In genomic region chr19:58518261-58519086, GRCh38 we compare ENCODE assay signal across 8 cellular contexts. TPM values are rescaled to one million over a fixed set of nuclear protein-coding genes. Genes with fewer than 3 reads are reported as not detected.
DNase-seq lines count a peak whose midpoint lies in the region; ATAC-seq, FAIRE-seq and TF ChIP-seq lines count a peak whose summit lies in the region.

No MANE protein-coding gene starts in this region.

- H3K4me2 ChIP-seq in keratinocyte (ENCODE audit: control insufficient read depth, extremely low read depth, insufficient read depth, low read depth, low read length), result peak overlapping the region; percentile 94

- H3K36me3 ChIP-seq in HUES48 (ENCODE audit: control insufficient read depth, insufficient read depth, low read length) (peaks cover 3% of the 10 kb centered on the region; the same call in 1 of the 2 replicates), keratinocyte (ENCODE audit: control insufficient read depth in 2 of 2, extremely low read depth in 1 of 2, insufficient read depth in 2 of 2, low read length in 2 of 2) (peaks cover 5 to 12% of the 10 kb centered on the region in 2 experiments), thyroid gland (peaks cover 14 to 15% of the 10 kb centered on the region in 2 donors)

- dilution Hi-C loops in keratinocyte (cut with MboI; ENCODE audit: extremely low pct_ligation_motif_present, low sequenced_read_pairs), result no loop called here

- H3K79me2 ChIP-seq in keratinocyte (ENCODE audit: control insufficient read depth, insufficient read depth, low read length), result peaks cover 47% of the 10 kb centered on the region

- no peak for FAIRE-seq in keratinocyte (lab: Jason Lieb, UNC)

- H3K27me3 ChIP-seq in HUES48 (ENCODE audit: control insufficient read depth, insufficient read depth, low read length) (no peaks in the 10 kb centered on the region), keratinocyte (ENCODE audit: control insufficient read depth, extremely low read depth, insufficient read depth, low read length) (no peaks in the 10 kb centered on the region), thyroid gland (no peaks in the 10 kb centered on the region)

- H3K4me1 ChIP-seq in HUES48 (ENCODE audit: control insufficient read depth, insufficient read depth, low read length) (peaks cover 27% of the 10 kb centered on the region), keratinocyte (ENCODE audit: control insufficient read depth, extremely low read depth, insufficient read depth, low read length) (peaks cover 20% of the 10 kb centered on the region), thyroid gland (peaks cover 28 to 36% of the 10 kb centered on the region in 2 donors)

- peak overlapping the region; percentile 99 for H3K27ac ChIP-seq in HUES48 (ENCODE audit: low read depth, low read length)
- H3K27ac ChIP-seq in keratinocyte (ENCODE audit: control insufficient read depth, insufficient read depth, low read length), result peak overlapping the region; percentile 85
- peak overlapping the region; percentile 80 to 97 (median 86) for H3K27ac ChIP-seq in thyroid gland

- no peaks in the 10 kb centered on the region for H3K9me1 ChIP-seq in keratinocyte (ENCODE audit: control insufficient read depth, extremely low read depth, insufficient read depth, low read length)

- intact Hi-C loops in thyroid gland (cut with DNase I), result no loop called here

- H2AFZ ChIP-seq in keratinocyte (ENCODE audit: control insufficient read depth, low read length), result no peak overlapping the region

- TF ChIP-seq POLR2A in thyroid gland (IDR thresholded peaks at IDR 0.05), result no peak

- DNase-seq in AG08395 (ENCODE audit: low spot score) (peak; percentile 15), keratinocyte (ENCODE audit: low read depth, low spot score) (no peak), thyroid gland (no peak), NCI-H345 (lab: John Stamatoyannopoulos, UW) (no peak), germinal center (ENCODE audit: low spot score) (no peak)
- DNase-seq in activated naive CD4-positive, alpha-beta T cell treated with anti-CD3 and anti-CD28 coated beads, Interleukin-2, amount 50 U/mL, for 72 hours (ENCODE audit: low spot score in 2 of 2), result no peak

- ATAC-seq in activated naive CD4-positive, alpha-beta T cell treated with anti-CD3 and anti-CD28 coated beads, Interleukin-2, amount 50 U/mL, for 72 hours, result no peak
- no peak for ATAC-seq in HG02840 (IDR thresholded peaks at IDR 0.05; ENCODE audit: low FRiP score, unreplicated experiment)

- H3K36me3 Mint-ChIP-seq in activated naive CD4-positive, alpha-beta T cell treated with anti-CD3 and anti-CD28 coated beads, Interleukin-2, amount 50 U/mL, for 72 hours, result peaks cover 16% of the 10 kb centered on the region in 2 donors

- 12 to 13% methylated on average over 21 to 22 of the region's 22 CpGs for WGBS in thyroid gland, 2 donors

- H3K9me3 ChIP-seq in HUES48 (ENCODE audit: control insufficient read depth, insufficient read depth, low read length) (no peaks in the 10 kb centered on the region), keratinocyte (ENCODE audit: control insufficient read depth, low read depth, low read length) (no peaks in the 10 kb centered on the region), thyroid gland (no peaks in the 10 kb centered on the region)

- peak overlapping the region; percentile 95 to 99 for H3K27ac Mint-ChIP-seq in activated naive CD4-positive, alpha-beta T cell treated with anti-CD3 and anti-CD28 coated beads, Interleukin-2, amount 50 U/mL, for 72 hours

- no peaks in the 10 kb centered on the region for H4K20me1 ChIP-seq in keratinocyte (ENCODE audit: control insufficient read depth, extremely low read depth, insufficient read depth, low read length)

- TF ChIP-seq CTCF in keratinocyte (optimal IDR thresholded peaks at IDR 0.05 in 1 of 3, IDR thresholded peaks at IDR 0.05 in 1 of 3, conservative IDR thresholded peaks at IDR 0.05 in 1 of 3; ENCODE audit: extremely low read depth in 1 of 3, insufficient read depth in 2 of 3, low read length in 3 of 3) (no peak), thyroid gland (IDR thresholded peaks at IDR 0.05) (peak in 3 of 6 experiments; percentile 27 to 51 (median 35))

- H3K9ac ChIP-seq in HUES48 (ENCODE audit: low read depth, low read length) (peak overlapping the region; percentile 94), keratinocyte (ENCODE audit: control insufficient read depth, extremely low read depth, insufficient read depth, low read length) (peak overlapping the region; percentile 91)

- H3K4me3 ChIP-seq in HUES48 (ENCODE audit: low read depth, low read length) (peak overlapping the region; percentile 71), keratinocyte (ENCODE audit: control insufficient read depth in 2 of 3, extremely low read depth in 1 of 3, insufficient read depth in 2 of 3, low read depth in 1 of 3, low read length in 3 of 3) (peak overlapping the region; percentile 74 to 87 (median 85)), thyroid gland (replicated peaks in 1 of 3) (peak overlapping the region; percentile 56 to 83 (median 67))

- H3K9me3 Mint-ChIP-seq in activated naive CD4-positive, alpha-beta T cell treated with anti-CD3 and anti-CD28 coated beads, Interleukin-2, amount 50 U/mL, for 72 hours, result no peaks in the 10 kb centered on the region

RNA-seq across cellular contexts. Expression of gene ZBTB45, which starts 1.1 kb away (rescaled TPM):
- total RNA-seq in activated naive CD4-positive, alpha-beta T cell treated with anti-CD3 and anti-CD28 coated beads, Interleukin-2, amount 50 U/mL, for 72 hours, result 10 to 100 TPM in 1 of 2 donors, 1 to 10 TPM in 1; 7.9 to 12.2 TPM
- polyA plus RNA-seq in keratinocyte, result 3.1 to 8.2 TPM (median 4.6 TPM) in 3 replicates
- 2.3 TPM for polyA plus RNA-seq in keratinocyte (2011; ENCODE audit: low read depth)
- 2.9 and 8.6 TPM in 2 replicates for polyA plus RNA-seq in keratinocyte (2011; cell fraction: cytosol; rRNA removed)
- polyA plus RNA-seq in keratinocyte (2011; cell fraction: nucleus; rRNA removed), result 8.5 and 12.5 TPM in 2 replicates
- polyA plus RNA-seq in keratinocyte (2012; ENCODE audit: low replicate concordance), result 7.5 and 14.9 TPM in 2 replicates
- polyA minus RNA-seq in keratinocyte, result 2.6 to 12.6 TPM (median 3.4 TPM) in 3 replicates
- polyA minus RNA-seq in keratinocyte (2011; cell fraction: cytosol; rRNA and poly(A)+ RNA removed), result 15.7 TPM
- 9.2 and 10.1 TPM in 2 replicates for polyA minus RNA-seq in keratinocyte (2011; cell fraction: nucleus; rRNA and poly(A)+ RNA removed)
- total RNA-seq in thyroid gland, result 10 to 100 TPM in 1 of 4 donors, 1 to 10 TPM in 3; 6.9 to 17.7 (median 8.5) TPM

RNA-seq across cellular contexts. Expression of gene SLC27A5, which starts 6.7 kb away (rescaled TPM):
- 10 to 100 TPM; 10.2 to 21.4 TPM for total RNA-seq in activated naive CD4-positive, alpha-beta T cell treated with anti-CD3 and anti-CD28 coated beads, Interleukin-2, amount 50 U/mL, for 72 hours
- 13.4 to 15.4 TPM (median 14.7 TPM) in 3 replicates for polyA plus RNA-seq in keratinocyte
- 1.9 TPM for polyA plus RNA-seq in keratinocyte (2011; ENCODE audit: low read depth)
- 7.9 and 16.2 TPM in 2 replicates for polyA plus RNA-seq in keratinocyte (2011; cell fraction: cytosol; rRNA removed)
- 5.5 and 8.2 TPM in 2 replicates for polyA plus RNA-seq in keratinocyte (2011; cell fraction: nucleus; rRNA removed)
- 11.7 and 22.5 TPM in 2 replicates for polyA plus RNA-seq in keratinocyte (2012; ENCODE audit: low replicate concordance)
- 14.4 to 33.3 TPM (median 19.7 TPM) in 3 replicates for polyA minus RNA-seq in keratinocyte
- polyA minus RNA-seq in keratinocyte (2011; cell fraction: cytosol; rRNA and poly(A)+ RNA removed), result 18.8 TPM
- polyA minus RNA-seq in keratinocyte (2011; cell fraction: nucleus; rRNA and poly(A)+ RNA removed), result 4.1 and 5.6 TPM in 2 replicates
- total RNA-seq in thyroid gland, result 10 to 100 TPM; 10.6 to 22.4 (median 17.7) TPM

RNA-seq across cellular contexts. Expression of gene TRIM28, which starts 25.4 kb away (rescaled TPM):
- total RNA-seq in activated naive CD4-positive, alpha-beta T cell treated with anti-CD3 and anti-CD28 coated beads, Interleukin-2, amount 50 U/mL, for 72 hours, result 100 to 1,000 TPM; 446 to 497 TPM
- 290 to 316 TPM (median 298 TPM) in 3 replicates for polyA plus RNA-seq in keratinocyte
- 166 TPM for polyA plus RNA-seq in keratinocyte (2011; ENCODE audit: low read depth)
- 199 and 380 TPM in 2 replicates for polyA plus RNA-seq in keratinocyte (2011; cell fraction: cytosol; rRNA removed)
- 344 and 506 TPM in 2 replicates for polyA plus RNA-seq in keratinocyte (2011; cell fraction: nucleus; rRNA removed)
- polyA plus RNA-seq in keratinocyte (2012; ENCODE audit: low replicate concordance), result 355 and 492 TPM in 2 replicates
- 1,017 to 2,182 TPM (median 1,062 TPM) in 3 replicates for polyA minus RNA-seq in keratinocyte
- 738 TPM for polyA minus RNA-seq in keratinocyte (2011; cell fraction: cytosol; rRNA and poly(A)+ RNA removed)
- polyA minus RNA-seq in keratinocyte (2011; cell fraction: nucleus; rRNA and poly(A)+ RNA removed), result 573 and 589 TPM in 2 replicates
- total RNA-seq in thyroid gland, result 100 to 1,000 TPM; 195 to 237 (median 218) TPM

RNA-seq across cellular contexts. Expression of gene CHMP2A, which starts 36.4 kb away (rescaled TPM):
- total RNA-seq in activated naive CD4-positive, alpha-beta T cell treated with anti-CD3 and anti-CD28 coated beads, Interleukin-2, amount 50 U/mL, for 72 hours, result 100 to 1,000 TPM; 112 to 114 TPM
- polyA plus RNA-seq in keratinocyte, result 105 to 167 TPM (median 115 TPM) in 3 replicates
- polyA plus RNA-seq in keratinocyte (2011; ENCODE audit: low read depth), result 197 TPM
- 142 and 203 TPM in 2 replicates for polyA plus RNA-seq in keratinocyte (2011; cell fraction: cytosol; rRNA removed)
- polyA plus RNA-seq in keratinocyte (2011; cell fraction: nucleus; rRNA removed), result 87.9 and 91.0 TPM in 2 replicates
- 150 and 159 TPM in 2 replicates for polyA plus RNA-seq in keratinocyte (2012; ENCODE audit: low replicate concordance)
- 73.6 to 125 TPM (median 114 TPM) in 3 replicates for polyA minus RNA-seq in keratinocyte
- 121 TPM for polyA minus RNA-seq in keratinocyte (2011; cell fraction: cytosol; rRNA and poly(A)+ RNA removed)
- polyA minus RNA-seq in keratinocyte (2011; cell fraction: nucleus; rRNA and poly(A)+ RNA removed), result 22.2 and 26.5 TPM in 2 replicates
- 100 to 1,000 TPM; 123 to 155 (median 148) TPM for total RNA-seq in thyroid gland

RNA-seq across cellular contexts. Expression of gene UBE2M, which starts 39.9 kb away (rescaled TPM):
- total RNA-seq in activated naive CD4-positive, alpha-beta T cell treated with anti-CD3 and anti-CD28 coated beads, Interleukin-2, amount 50 U/mL, for 72 hours, result 100 to 1,000 TPM; 121 to 123 TPM
- polyA plus RNA-seq in keratinocyte, result 55.9 to 104 TPM (median 82.6 TPM) in 3 replicates
- polyA plus RNA-seq in keratinocyte (2011; ENCODE audit: low read depth), result 41.2 TPM
- polyA plus RNA-seq in keratinocyte (2011; cell fraction: cytosol; rRNA removed), result 62.9 and 69.2 TPM in 2 replicates
- polyA plus RNA-seq in keratinocyte (2011; cell fraction: nucleus; rRNA removed), result 50.4 and 56.5 TPM in 2 replicates
- 60.7 and 88.1 TPM in 2 replicates for polyA plus RNA-seq in keratinocyte (2012; ENCODE audit: low replicate concordance)
- polyA minus RNA-seq in keratinocyte, result 50.9 to 113 TPM (median 64.6 TPM) in 3 replicates
- polyA minus RNA-seq in keratinocyte (2011; cell fraction: cytosol; rRNA and poly(A)+ RNA removed), result 68.3 TPM
- polyA minus RNA-seq in keratinocyte (2011; cell fraction: nucleus; rRNA and poly(A)+ RNA removed), result 13.5 and 18.7 TPM in 2 replicates
- 10 to 100 TPM; 17.2 to 28.5 (median 20.3) TPM for total RNA-seq in thyroid gland
